Comparison of ENCODE assay signal across 8 cellular contexts in the genomic region with DNA sequence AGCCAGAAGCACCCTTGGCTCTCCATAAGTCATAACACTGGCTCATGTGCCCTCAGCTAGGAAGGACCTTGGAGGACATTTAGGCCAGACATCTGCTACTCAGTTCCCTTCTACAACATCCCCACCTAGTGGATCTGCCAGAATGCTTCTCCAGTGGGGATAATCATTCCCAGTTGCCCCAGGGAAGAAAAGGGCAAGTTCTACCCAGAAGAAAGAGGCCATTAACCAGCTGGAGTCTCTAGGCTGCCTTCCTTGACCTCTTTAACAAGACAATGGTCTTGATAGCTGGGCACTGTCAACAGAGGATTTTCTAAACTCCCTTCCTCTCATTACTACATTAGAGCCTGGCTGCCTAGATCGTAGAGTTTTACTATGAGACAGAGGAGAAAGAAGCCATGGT. TPM values are rescaled to one million over a fixed set of nuclear protein-coding genes. Genes with fewer than 3 reads are reported as not detected.
DNase-seq lines count a peak whose midpoint lies in the region; ATAC-seq, FAIRE-seq and TF ChIP-seq lines count a peak whose summit lies in the region.

No MANE protein-coding gene starts in this region.

- H3K27ac ChIP-seq in A549, result no peak overlapping the region

- no peak overlapping the region for H3K4me2 ChIP-seq in A549

- CTCF ChIA-PET in A549 (lab: Yijun Ruan, JAX), result interaction anchor here (0.9 kb wide), 1 partner anchor 9 kb away, joined by 3 read pairs; no protein-coding TSS in a partner anchor

- 26% methylated on average over 1 of the region's 1 CpG for WGBS in A549 (ENCODE audit: missing lambda C conversion rate)

- H3K36me3 ChIP-seq in HAP-1 (replicated peaks), result no peaks in the 10 kb centered on the region

- TF ChIP-seq POLR2A in A549 (IDR thresholded peaks at IDR 0.05; ENCODE audit: low read length), result no peak
- no peak for TF ChIP-seq POLR2A in GM12891 (IDR thresholded peaks at IDR 0.05; ENCODE audit: low read depth, low read length)

- H3K4me1 ChIP-seq in A549 (no peaks in the 10 kb centered on the region), HAP-1 (no peaks in the 10 kb centered on the region)

- TF ChIP-seq RAD21 in A549 (conservative IDR thresholded peaks at IDR 0.05 in 1 of 2, IDR thresholded peaks at IDR 0.05 in 1 of 2), result peak; percentile 45 to 57

- in situ Hi-C loops in HAP-1 (cut with MboI; ENCODE audit: low sequenced_read_pairs), result loop anchor here (10.0 kb wide), 1 partner anchor 504 kb away; no protein-coding TSS in a partner anchor

- ATAC-seq in A549, result peak; percentile 59 to 71; a peak in 3 of 6 replicates
- ATAC-seq in left ventricle myocardium superior, result peak; percentile 57
- ATAC-seq in HG03354 (IDR thresholded peaks at IDR 0.05; ENCODE audit: poor library complexity, severe bottlenecking, unreplicated experiment), result no peak

- TF ChIP-seq EP300 in A549 (IDR thresholded peaks at IDR 0.05), result no peak

- POLR2A ChIA-PET in A549 (lab: Yijun Ruan, JAX), result no interaction called here

- no peak for FAIRE-seq in A549 (lab: Jason Lieb, UNC)
- FAIRE-seq in GM12891 (lab: Jason Lieb, UNC), result no peak
- FAIRE-seq in urothelium cell line (lab: Jason Lieb, UNC), result no peak

- no peaks in the 10 kb centered on the region for H3K27me3 ChIP-seq in HAP-1 (ENCODE audit: low read depth)

- intact Hi-C loops in left ventricle myocardium superior (cut with micrococcal nuclease), result loop anchor here (10.0 kb wide), 1 partner anchor 404 kb away; a partner anchor contains a TSS

- DNase-seq in A549 (ENCODE audit: low read depth in 1 of 2, low spot score in 1 of 2) (peak; percentile 16 to 30), HAP-1 (ENCODE audit: low spot score in 2 of 2) (peak; percentile 29 to 35), SKM-1 (lab: John Stamatoyannopoulos, UW; ENCODE audit: unreplicated experiment) (peak; percentile 10), left ventricle myocardium superior (no peak), GM12891 (ENCODE audit: insufficient read length, low spot score) (no peak), urothelium cell line (ENCODE audit: low spot score) (no peak)
- DNase-seq in activated CD4-positive, alpha-beta T cell treated with anti-CD3 and anti-CD28 coated beads for 1 hour, result no peak

- peak; percentile 18; the same call in 2 of the 3 replicates for TF ChIP-seq CTCF in A549 (IDR thresholded peaks at IDR 0.05)

- H3K9me3 ChIP-seq in A549 (no peaks in the 10 kb centered on the region), HAP-1 (no peaks in the 10 kb centered on the region)

- H3K4me3 ChIP-seq in A549, result no peak overlapping the region
- H3K4me3 ChIP-seq in HAP-1, result no peak overlapping the region

TF ChIP-seq in A549, 52 proteins besides CTCF, POLR2A, EP300 and RAD21:
- TF ChIP-seq ZC3H11A (IDR thresholded peaks at IDR 0.05) (no peak), FOXS1 (CRISPR knock-in tag; IDR thresholded peaks at IDR 0.05) (no peak)
TF ChIP-seq in A549: peak in this region for 0.

TF ChIP-seq in GM12891, 5 proteins besides CTCF, POLR2A, EP300 and RAD21:
- TF ChIP-seq POU2F2 (IDR thresholded peaks at IDR 0.05; ENCODE audit: low read depth, low read length), result no peak
- no peak for TF ChIP-seq TAF1 (IDR thresholded peaks at IDR 0.05; ENCODE audit: low read depth, low read length)
- TF ChIP-seq PAX5 (IDR thresholded peaks at IDR 0.05; ENCODE audit: insufficient read depth, low read length, severe bottlenecking), result no peak
- no peak for TF ChIP-seq SPI1 (IDR thresholded peaks at IDR 0.05; ENCODE audit: low read depth, low read length)
- TF ChIP-seq POLR2AphosphoS5 (IDR thresholded peaks at IDR 0.05; ENCODE audit: low read depth, low read length), result no peak
TF ChIP-seq in GM12891: peak in this region for 0.

RNA-seq across cellular contexts. Expression of a gene that starts 42.0 kb away (rescaled TPM):
- 0.09 and 0.14 TPM in 2 replicates for polyA plus RNA-seq in A549 (2011; rRNA removed)
- 0.06 and 0.12 TPM in 2 replicates for polyA plus RNA-seq in A549 (2012; cell fraction: cytosol; rRNA removed)
- polyA plus RNA-seq in A549 (2012; cell fraction: nucleus; rRNA removed), result 0.06 and 0.08 TPM in 2 replicates
- 0.05 to 0.16 TPM (median 0.07 TPM) in 3 replicates for polyA plus RNA-seq in A549 (2017; fragmentation: RNase III; extraction: RNeasy Plus Mini Kit Qiagen cat#74134 plus additional on column Dnase treatment)
- polyA minus RNA-seq in A549 (2011; rRNA and poly(A)+ RNA removed), result not detected in 2 replicates
- 2.0 TPM for total RNA-seq in left ventricle myocardium superior
- not detected for polyA plus RNA-seq in GM12891 (2012; ENCODE audit: low read depth, missing spikeins)

Comparison
In these comparisons a context has a peak if more than half of its experiments do, and no peak if none do; other contexts are left out.
1. DNase-seq: peak in A549 (2 of 2), HAP-1 (2 of 2) and SKM-1 (single experiment); none in left ventricle myocardium superior (single experiment), activated CD4-positive, alpha-beta T cell treated with anti-CD3 and anti-CD28 coated beads for 1 hour (single experiment), GM12891 (single experiment) and urothelium cell line (single experiment).